Comparison of ENCODE assay signal across 8 cellular contexts in genomic region chr16:18800674-18801196, GRCh38. TPM values are rescaled to one million over a fixed set of nuclear protein-coding genes. Genes with fewer than 3 reads are reported as not detected.
A peak's percentile ranks its signal among the peaks of the same experiment; 100 is the strongest.
DNase-seq lines count a peak whose midpoint lies in the region; ATAC-seq, FAIRE-seq and TF ChIP-seq lines count a peak whose summit lies in the region.

No MANE protein-coding gene starts in this region.

- in situ Hi-C loops in K562 (cut with MboI), result no loop called here

- BruUV-seq in K562 (replicated peaks; lab: Mats Ljungman, UMichigan), result no TSS peak

- peaks cover 66% of the 10 kb centered on the region for H3K79me2 ChIP-seq in K562 (ENCODE audit: control insufficient read depth, insufficient read depth, low read length)

- H2AFZ ChIP-seq in K562 (ENCODE audit: low read depth, low read length), result peak overlapping the region; percentile 64; the same call in 1 of the 2 replicates

- DNase-seq in NCI-H146 (lab: John Stamatoyannopoulos, UW) (peak; percentile 42), NCI-H146 treated with DMSO at 0.1 percent for 48 hours (lab: John Stamatoyannopoulos, UW; ENCODE audit: unreplicated experiment) (no peak), HL-60 (ENCODE audit: low read depth in 1 of 2, low spot score in 1 of 2) (no peak), K562 (ENCODE audit: extremely low read depth in 1 of 4, low spot score in 3 of 4) (peak; percentile 14 to 49 (median 28)), SKM-1 treated with dmso at 0.1 percent for 144 hours (lab: John Stamatoyannopoulos, UW; ENCODE audit: unreplicated experiment) (no peak), COR-L47 (lab: John Stamatoyannopoulos, UW) (no peak)

- H3K27ac ChIP-seq in HL-60 (replicated peaks) (peak overlapping the region; percentile 96), K562 (ENCODE audit: extremely low read depth, low read depth, low read length) (peak overlapping the region; percentile 88), layer of hippocampus (ENCODE audit: low read depth, low read length) (peak overlapping the region; percentile 69), temporal lobe (ENCODE audit: low read depth, low read length) (peak overlapping the region; percentile 48)

- intact Hi-C loops in K562 (cut with micrococcal nuclease), result loop anchor here (1.0 kb wide), 1 partner anchor 169 kb away; no protein-coding TSS in a partner anchor

- TF ChIP-seq CTCF in HL-60 (IDR thresholded peaks at IDR 0.05; ENCODE audit: insufficient read depth, low read length), result no peak
- TF ChIP-seq CTCF in K562 (IDR thresholded peaks at IDR 0.05 in 2 of 3, conservative IDR thresholded peaks at IDR 0.05 in 1 of 3; ENCODE audit: insufficient read depth in 2 of 3, low read depth in 1 of 3, low read length in 3 of 3), result no peak

- TF ChIP-seq POLR2A in K562 (conservative IDR thresholded peaks at IDR 0.05), result no peak

- peaks cover 57% of the 10 kb centered on the region for H3K36me3 ChIP-seq in K562 (ENCODE audit: control insufficient read depth, insufficient read depth, low read length)

- 2% methylated on average over 18 of the region's 19 CpGs for WGBS in K562 (ENCODE audit: insufficient coverage, low coverage, missing lambda C conversion rate)

- H3K4me2 ChIP-seq in K562 (ENCODE audit: insufficient read depth, low read length), result peak overlapping the region; percentile 91

- H3K4me1 ChIP-seq in K562 (replicated peaks in 1 of 2; ENCODE audit: control insufficient read depth in 2 of 2, insufficient read depth in 2 of 2, low read length in 2 of 2), result peaks cover 18 to 23% of the 10 kb centered on the region in 2 experiments; a peak in 4 of 5 replicates

- H3K9me1 ChIP-seq in K562 (ENCODE audit: control insufficient read depth, insufficient read depth, low read length), result no peaks in the 10 kb centered on the region

- no peaks in the 10 kb centered on the region for H3K9me3 ChIP-seq in K562 (replicated peaks; ENCODE audit: control insufficient read depth, insufficient read depth, low read depth, low read length)

- peaks cover 18% of the 10 kb centered on the region; the same call in 1 of the 2 replicates for H4K20me1 ChIP-seq in K562 (replicated peaks; ENCODE audit: control insufficient read depth, insufficient read depth, low read length)

- peak overlapping the region; percentile 92 for H3K4me3 ChIP-seq in HL-60 (replicated peaks; ENCODE audit: insufficient read depth, low read length)
- H3K4me3 ChIP-seq in K562, result peak overlapping the region; percentile 85

- H3K9ac ChIP-seq in K562 (ENCODE audit: insufficient read depth in 1 of 2, low read depth in 2 of 2, low read length in 2 of 2), result peak overlapping the region; percentile 93 to 98

- CTCF ChIA-PET in K562 (lab: Yijun Ruan, JAX; ENCODE audit: low intra/inter-chr PET ratio), result no interaction called here

- POLR2A ChIA-PET in K562 (lab: Yijun Ruan, JAX), result interaction anchor here (0.6 to 10.2 kb wide), 20 partner anchors 9 to 703 kb away, joined by 3 to 342 read pairs (median 6); partner anchors contain the start of genes COQ7, RPS15A and TMC7

- FAIRE-seq in K562 (lab: Jason Lieb, UNC), result no peak

- peak; percentile 55 for ATAC-seq in K562

- H3K27me3 ChIP-seq in HL-60 (ENCODE audit: insufficient read depth, poor library complexity, severe bottlenecking), result no peaks in the 10 kb centered on the region
- no peaks in the 10 kb centered on the region for H3K27me3 ChIP-seq in K562 (ENCODE audit: control insufficient read depth in 2 of 2, insufficient read depth in 2 of 2, low read length in 2 of 2)
- H3K27me3 ChIP-seq in layer of hippocampus (ENCODE audit: control insufficient read depth, insufficient read depth, low read length), result no peaks in the 10 kb centered on the region

- no peak for TF ChIP-seq RAD21 in K562 (CRISPR knock-in tag; conservative IDR thresholded peaks at IDR 0.05 in 1 of 2, IDR thresholded peaks at IDR 0.05 in 1 of 2)

- TF ChIP-seq EP300 in K562 (IDR thresholded peaks at IDR 0.05; ENCODE audit: low read length), result no peak

TF ChIP-seq in K562, 482 proteins besides CTCF, POLR2A, EP300 and RAD21:
- TF ChIP-seq RBBP5 (IDR thresholded peaks at IDR 0.05; ENCODE audit: borderline replicate concordance, insufficient read depth, low read length, poor library complexity, severe bottlenecking), result peak; percentile 12
- peak; percentile 75; the same call in 1 of the 2 replicates for TF ChIP-seq SPI1 (IDR thresholded peaks at IDR 0.05; ENCODE audit: borderline replicate concordance, low read depth, low read length)
- no peak for TF ChIP-seq TGIF2 (CRISPR knock-in tag; IDR thresholded peaks at IDR 0.05)
- peak; percentile 70; the same call in 1 of the 2 replicates for TF ChIP-seq ZBTB7A (IDR thresholded peaks at IDR 0.05; ENCODE audit: borderline replicate concordance, control insufficient read depth, low read depth, low read length)
- TF ChIP-seq GTF2E2 (tag; IDR thresholded peaks at IDR 0.05), result peak; percentile 0; the same call in 1 of the 2 replicates
- 0 out of 2 replicates have a peak, but pooled peaks have one; percentile 39 for TF ChIP-seq BRD4 (IDR thresholded peaks at IDR 0.05)
TF ChIP-seq in K562: peak in this region for 5.

RNA-seq across cellular contexts. Expression of gene ARL6IP1, which starts 0.6 kb away (rescaled TPM):
- total RNA-seq in K562 (2011; cell fraction: chromatin; rRNA removed; ENCODE audit: low replicate concordance), result 143 and 245 TPM in 2 replicates
- 250 and 259 TPM in 2 replicates for total RNA-seq in K562 (2011; cell fraction: nucleolus; rRNA removed)
- total RNA-seq in K562 (2011; cell fraction: nucleoplasm; rRNA removed), result 312 and 415 TPM in 2 replicates
- total RNA-seq in K562 (2014; rRNA removed), result 102 and 224 TPM in 2 replicates
- total RNA-seq in K562 (2014; rRNA removed; fragmentation: Illumina TruSeq; extraction: Trizol), result 174 and 193 TPM in 2 replicates
- total RNA-seq in K562 (2015; rRNA removed; fragmentation: Illumina TruSeq; extraction: Trizol), result 135 and 146 TPM in 2 replicates
- 124 and 126 TPM in 2 replicates for total RNA-seq in K562 (2021)
- polyA plus RNA-seq in K562 (2011; rRNA removed), result 223 and 306 TPM in 2 replicates
- polyA plus RNA-seq in K562 (2011; cell fraction: cytosol; rRNA removed), result 96.0 and 210 TPM in 2 replicates
- 51.0 and 75.1 TPM in 2 replicates for polyA plus RNA-seq in K562 (2011; cell fraction: nucleus; rRNA removed)
- polyA plus RNA-seq in K562 (2012), result 127 and 138 TPM in 2 replicates
- polyA plus RNA-seq in K562 (2014; fragmentation: Illumina TruSeq; extraction: Trizol), result 161 and 162 TPM in 2 replicates
- polyA plus RNA-seq in K562 (2014; fragmentation: Nextera tagmentation; extraction: Ambion mirVana), result 100 to 1,000 TPM; 291 to 391 TPM
- polyA plus RNA-seq in K562 (2014; rRNA removed), result 123 and 130 TPM in 2 replicates
- polyA minus RNA-seq in K562 (2011; rRNA and poly(A)+ RNA removed), result 313 and 420 TPM in 2 replicates
- 117 and 158 TPM in 2 replicates for polyA minus RNA-seq in K562 (2011; cell fraction: cytosol; rRNA and poly(A)+ RNA removed)
- 37.3 and 70.8 TPM in 2 replicates for polyA minus RNA-seq in K562 (2011; cell fraction: nucleus; rRNA and poly(A)+ RNA removed)
- 433 TPM for total RNA-seq in temporal lobe

RNA-seq across cellular contexts. Expression of gene RPS15A, which starts 10.6 kb away (rescaled TPM):
- 359 and 362 TPM in 2 replicates for total RNA-seq in K562 (2011; cell fraction: chromatin; rRNA removed; ENCODE audit: low replicate concordance)
- 473 and 485 TPM in 2 replicates for total RNA-seq in K562 (2011; cell fraction: nucleolus; rRNA removed)
- total RNA-seq in K562 (2011; cell fraction: nucleoplasm; rRNA removed), result 692 and 1,140 TPM in 2 replicates
- total RNA-seq in K562 (2014; rRNA removed) (1,397 and 1,443 TPM in 2 replicates), K562 (2014; rRNA removed; fragmentation: Illumina TruSeq; extraction: Trizol) (3,559 and 3,761 TPM in 2 replicates), K562 (2015; rRNA removed; fragmentation: Illumina TruSeq; extraction: Trizol) (2,642 and 2,798 TPM in 2 replicates), K562 (2021) (1,796 and 2,160 TPM in 2 replicates), temporal lobe (882 TPM)
- polyA plus RNA-seq in K562 (2011; rRNA removed) (5,474 and 6,005 TPM in 2 replicates), K562 (2014; fragmentation: Illumina TruSeq; extraction: Trizol) (3,581 and 3,787 TPM in 2 replicates), K562 (2014; fragmentation: Nextera tagmentation; extraction: Ambion mirVana) (1,000 to 10,000 TPM; 1,986 to 2,037 TPM), K562 (2014; rRNA removed) (4,631 and 4,801 TPM in 2 replicates)
- 3,513 and 6,796 TPM in 2 replicates for polyA plus RNA-seq in K562 (2011; cell fraction: cytosol; rRNA removed)
- polyA plus RNA-seq in K562 (2011; cell fraction: nucleus; rRNA removed), result 831 and 2,065 TPM in 2 replicates
- polyA plus RNA-seq in K562 (2012), result 3,623 and 3,808 TPM in 2 replicates
- 2,499 and 2,553 TPM in 2 replicates for polyA minus RNA-seq in K562 (2011; rRNA and poly(A)+ RNA removed)
- polyA minus RNA-seq in K562 (2011; cell fraction: cytosol; rRNA and poly(A)+ RNA removed), result 305 and 330 TPM in 2 replicates
- 94.5 and 226 TPM in 2 replicates for polyA minus RNA-seq in K562 (2011; cell fraction: nucleus; rRNA and poly(A)+ RNA removed)

Comparison
In these comparisons a context has a peak if more than half of its experiments do, and no peak if none do; other contexts are left out.
1. DNase-seq: peak in NCI-H146 (single experiment) and K562 (4 of 4); none in NCI-H146 treated with DMSO at 0.1 percent for 48 hours (single experiment), HL-60 (0 of 2), SKM-1 treated with dmso at 0.1 percent for 144 hours (single experiment) and COR-L47 (single experiment).
2. Peak in every context shown above with its lines, with median percentiles within 50 percentile points of each other: H3K27ac ChIP-seq.